8 cellular contexts compared by ENCODE assay signal in the genomic region with DNA sequence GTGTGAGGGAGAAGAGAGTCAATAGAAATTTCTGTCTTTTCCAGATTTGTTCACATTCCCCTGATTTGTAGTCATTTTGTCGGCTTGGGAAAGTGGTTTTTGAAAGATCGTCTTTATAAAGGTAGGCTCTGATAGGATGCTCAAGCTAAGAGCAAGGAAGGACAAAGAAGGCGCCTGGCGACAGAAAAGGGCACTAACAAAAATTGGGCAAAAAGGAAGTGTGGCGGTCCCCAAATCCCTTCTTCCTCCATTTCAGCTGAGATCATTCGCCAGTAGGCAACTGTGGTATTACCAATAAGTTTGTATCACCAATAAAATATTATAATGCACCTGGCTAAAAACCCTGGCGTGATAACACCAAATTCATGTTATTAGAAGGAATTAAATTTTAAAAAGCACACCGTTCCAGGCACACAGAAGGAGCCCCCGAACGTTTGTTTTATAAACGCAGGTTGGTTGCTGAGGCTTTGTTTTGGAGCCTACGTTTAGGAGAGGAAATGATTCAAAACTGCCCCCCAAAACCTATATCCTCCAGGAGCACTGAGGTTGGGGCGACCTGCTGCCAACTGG. TPM values are rescaled to one million over a fixed set of nuclear protein-coding genes. Genes with fewer than 3 reads are reported as not detected.
DNase-seq lines count a peak whose midpoint lies in the region; ATAC-seq and TF ChIP-seq lines count a peak whose summit lies in the region.

No MANE protein-coding gene starts in this region.

- H3K9me3 ChIP-seq in A673 (ENCODE audit: low read depth, low read length, poor library complexity, severe bottlenecking) (no peaks in the 10 kb centered on the region), HUES6 (ENCODE audit: control insufficient read depth, insufficient read depth, low read depth, low read length) (no peaks in the 10 kb centered on the region), muscle layer of duodenum (ENCODE audit: control insufficient read depth in 1 of 2, low read length in 2 of 2) (no peaks in the 10 kb centered on the region)

- TSS peak; percentile 85 for BruUV-seq in A673 (replicated peaks; lab: Mats Ljungman, UMichigan)

- no peaks in the 10 kb centered on the region for H3K27me3 ChIP-seq in A673 (replicated peaks; ENCODE audit: insufficient read depth, low read depth, low read length, poor library complexity)
- no peaks in the 10 kb centered on the region for H3K27me3 ChIP-seq in HUES6 (ENCODE audit: control insufficient read depth, insufficient read depth, low read length)
- H3K27me3 ChIP-seq in muscle layer of duodenum (ENCODE audit: low read depth, low read length) = no peaks in the 10 kb centered on the region

- POLR2A ChIA-PET in A673 (lab: Charles Lee; ENCODE audit: low non-redundant PET) = interaction anchor here (0.7 kb wide), 1 partner anchor 260 kb away, joined by 3 read pairs; no protein-coding TSS in a partner anchor

- ATAC-seq in GM18520 (IDR thresholded peaks at IDR 0.05; ENCODE audit: unreplicated experiment) = no peak

- peak overlapping the region; percentile 85 for H3K27ac ChIP-seq in A673 (ENCODE audit: low read depth, low read length, poor library complexity, severe bottlenecking)
- peak overlapping the region; percentile 36; the same call in 1 of the 2 replicates for H3K27ac ChIP-seq in HUES6 (ENCODE audit: low read depth, low read length)
- peak overlapping the region; percentile 73 for H3K27ac ChIP-seq in muscle layer of duodenum (ENCODE audit: low read length)

- H3K4me3 ChIP-seq in A673 (ENCODE audit: low read depth, low read length, poor library complexity, severe bottlenecking) = peak overlapping the region; percentile 84
- H3K4me3 ChIP-seq in HUES6 (ENCODE audit: low read depth, low read length) = peak overlapping the region; percentile 97
- H3K4me3 ChIP-seq in muscle layer of duodenum (ENCODE audit: low read depth in 1 of 2, low read length in 2 of 2) = peak overlapping the region; percentile 83 to 89

- CTCF ChIA-PET in A673 (lab: Charles Lee) = no interaction called here

- TF ChIP-seq CTCF in A673 (conservative IDR thresholded peaks at IDR 0.05; ENCODE audit: low read depth, low read length) = no peak

- H3K4me1 ChIP-seq in A673 (ENCODE audit: insufficient read depth, low read length, poor library complexity, severe bottlenecking) (peaks cover 20% of the 10 kb centered on the region), HUES6 (ENCODE audit: control insufficient read depth, insufficient read depth, low read length) (peaks cover 13% of the 10 kb centered on the region), muscle layer of duodenum (ENCODE audit: control insufficient read depth in 1 of 2, insufficient read depth in 2 of 2, low read length in 2 of 2) (peaks cover 5 to 10% of the 10 kb centered on the region in 2 donors)

- DNase-seq in A673 (ENCODE audit: low spot score) (no peak), cerebellar cortex (ENCODE audit: low spot score) (peak; percentile 36), NOMO-1 treated with dmso at 0.1 percent for 144 hours (lab: John Stamatoyannopoulos, UW; ENCODE audit: unreplicated experiment) (no peak), NCI-H1436 treated with DMSO at 0.1 percent for 48 hours (lab: John Stamatoyannopoulos, UW) (no peak), NCI-H2171 treated with DMSO at 0.1 percent for 48 hours (lab: John Stamatoyannopoulos, UW) (no peak)

- no peaks in the 10 kb centered on the region for H3K36me3 ChIP-seq in A673 (ENCODE audit: insufficient read depth, low read length, poor library complexity, severe bottlenecking)
- H3K36me3 ChIP-seq in HUES6 (ENCODE audit: control insufficient read depth, insufficient read depth, low read length) = no peaks in the 10 kb centered on the region
- no peaks in the 10 kb centered on the region for H3K36me3 ChIP-seq in muscle layer of duodenum (ENCODE audit: control insufficient read depth in 1 of 2, insufficient read depth in 2 of 2, low read length in 2 of 2)

- peak overlapping the region; percentile 96 for H3K9ac ChIP-seq in HUES6 (ENCODE audit: low read length)

- intact Hi-C loops in A673 (cut with micrococcal nuclease; ENCODE audit: unreplicated experiment) = loop anchor here (10.0 kb wide), 2 partner anchors 246 to 346 kb away; no protein-coding TSS in a partner anchor

RNA-seq across cellular contexts. Expression of gene PTPN4, which starts 0.8 kb away (rescaled TPM):
- 42.2 and 51.5 TPM in 2 replicates for total RNA-seq in A673 (2021)
